14 cellular contexts compared by ENCODE assay signal in the genomic region with DNA sequence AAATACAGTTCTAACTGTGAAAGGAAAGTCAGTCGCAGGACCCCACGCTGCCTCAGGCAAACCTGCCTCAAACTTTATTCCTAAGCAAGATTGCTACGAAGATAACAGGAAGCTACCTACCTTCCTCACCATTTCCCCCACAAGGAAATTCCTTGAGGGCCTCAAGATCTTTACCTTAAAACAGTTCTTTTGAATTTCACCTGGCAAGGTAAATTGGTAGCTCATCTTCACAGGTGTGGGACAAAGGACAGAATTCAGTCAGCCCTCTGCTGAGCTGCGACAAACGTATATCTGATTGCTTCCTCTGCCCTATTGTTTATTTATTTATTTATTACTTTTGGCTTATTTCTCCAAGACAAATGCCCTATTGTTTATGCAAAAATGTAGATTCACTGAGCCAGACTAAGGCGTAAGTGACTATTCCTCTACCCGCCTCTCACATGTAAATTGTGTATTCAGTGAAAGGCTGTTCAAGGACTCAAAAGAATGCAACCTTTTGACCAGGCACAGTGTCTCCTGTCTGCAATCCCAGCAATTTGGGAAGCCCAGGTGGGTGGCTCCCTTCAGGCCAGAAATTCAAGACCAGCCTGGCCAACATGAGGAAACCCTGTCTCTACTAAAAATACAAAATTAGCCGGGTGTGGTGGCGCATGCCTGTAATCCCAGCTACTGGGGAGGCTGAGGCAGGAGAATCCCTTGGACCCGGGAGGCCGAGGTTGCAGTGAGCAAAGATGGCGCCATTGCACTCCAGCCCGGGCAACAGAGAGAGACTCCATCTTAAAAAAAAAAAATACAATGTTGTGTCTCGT. TPM values are rescaled to one million over a fixed set of nuclear protein-coding genes. Genes with fewer than 3 reads are reported as not detected.
DNase-seq lines count a peak whose midpoint lies in the region; ATAC-seq and TF ChIP-seq lines count a peak whose summit lies in the region.
"Had no signal": no experiment of that assay in that cellular context is flagged by ENCODE, and none has a peak within 500 bp of the region (broad histone marks: within the 10 kb centered on the region; RNA-seq: fewer than 3 reads in every experiment).

No MANE protein-coding gene starts in this region.

- DNase-seq in activated CD8-positive, alpha-beta memory T cell treated with anti-CD3 and anti-CD28 coated beads, Interleukin-2, amount 10 ng/mL, durations not matched to agents 7 days and 5 days: no peak
- DNase-seq in activated CD8-positive, alpha-beta memory T cell treated with anti-CD3 and anti-CD28 coated beads for 24 hours: no peak
- DNase-seq in left ventricle myocardium superior: no peak
- DNase-seq in thyroid gland: peak; percentile 30 to 56
- no peak for DNase-seq in stimulated activated CD4-positive, alpha-beta T cell treated with anti-CD3 and anti-CD28 coated beads, Interleukin-1b, Interleukin-23, amount 100 ng/mL, for 48 hours
- DNase-seq in stimulated activated CD4-positive, alpha-beta T cell treated with anti-CD3 and anti-CD28 coated beads, Interleukin-4, amount 100 ng/mL, for 4 hours: no peak
- no peak for DNase-seq in AG20443 (ENCODE audit: low spot score)
- DNase-seq: activated CD4-positive, alpha-beta T cell treated with anti-CD3 and anti-CD28 coated beads for 4 hours; NCI-H1930; stimulated activated CD4-positive, alpha-beta T cell treated with anti-CD3 and anti-CD28 coated beads, Interleukin-4, amount 100 ng/mL, for 24 hours had no signal

- no peaks in the 10 kb centered on the region for H3K9me3 Mint-ChIP-seq in activated CD8-positive, alpha-beta memory T cell treated with anti-CD3 and anti-CD28 coated beads, Interleukin-2, amount 10 ng/mL, durations not matched to agents 7 days and 5 days (ENCODE audit: low read depth)
- H3K9me3 Mint-ChIP-seq: activated naive CD4-positive, alpha-beta T cell treated with anti-CD3 and anti-CD28 coated beads, Interleukin-2, amount 50 U/mL, for 24 hours had no signal

- no peaks in the 10 kb centered on the region for H3K27me3 Mint-ChIP-seq in activated CD8-positive, alpha-beta memory T cell treated with anti-CD3 and anti-CD28 coated beads, Interleukin-2, amount 10 ng/mL, durations not matched to agents 7 days and 5 days
- H3K27me3 Mint-ChIP-seq: activated naive CD4-positive, alpha-beta T cell treated with anti-CD3 and anti-CD28 coated beads, Interleukin-2, amount 50 U/mL, for 24 hours had no signal

- CTCF ChIA-PET in activated CD8-positive, alpha-beta memory T cell treated with anti-CD3 and anti-CD28 coated beads, Interleukin-2, amount 10 ng/mL, durations not matched to agents 7 days and 5 days (lab: Charles Lee): interaction anchor here (0.7 to 1.9 kb wide), 2 partner anchors 11 to 15 kb away, joined by 3 to 4 read pairs; no protein-coding TSS in a partner anchor

- H3K27ac ChIP-seq in thyroid gland: peak overlapping the region; percentile 27 to 97 (median 93)
- H3K27ac ChIP-seq: neutrophil had no signal

- H3K27ac Mint-ChIP-seq in activated CD8-positive, alpha-beta memory T cell treated with anti-CD3 and anti-CD28 coated beads, Interleukin-2, amount 10 ng/mL, durations not matched to agents 7 days and 5 days: no peak overlapping the region
- H3K27ac Mint-ChIP-seq: activated naive CD4-positive, alpha-beta T cell treated with anti-CD3 and anti-CD28 coated beads, Interleukin-2, amount 50 U/mL, for 24 hours had no signal

- peaks cover 4% of the 10 kb centered on the region for H3K4me1 Mint-ChIP-seq in activated CD8-positive, alpha-beta memory T cell treated with anti-CD3 and anti-CD28 coated beads, Interleukin-2, amount 10 ng/mL, durations not matched to agents 7 days and 5 days
- H3K4me1 Mint-ChIP-seq: activated naive CD4-positive, alpha-beta T cell treated with anti-CD3 and anti-CD28 coated beads, Interleukin-2, amount 50 U/mL, for 24 hours had no signal

- no peaks in the 10 kb centered on the region for H3K27me3 ChIP-seq in thyroid gland
- H3K27me3 ChIP-seq: neutrophil had no signal

- no peak for TF ChIP-seq CTCF in thyroid gland (IDR thresholded peaks at IDR 0.05)

- 80 to 83% methylated on average over 14 of the region's 14 CpGs for WGBS in thyroid gland, 2 donors

- H3K4me3 ChIP-seq in thyroid gland (replicated peaks in 1 of 3): no peak overlapping the region

- peaks cover 20 to 31% of the 10 kb centered on the region in 2 donors for H3K4me1 ChIP-seq in thyroid gland

- H3K9me3 ChIP-seq in thyroid gland: no peaks in the 10 kb centered on the region
- H3K9me3 ChIP-seq: neutrophil had no signal

- TF ChIP-seq POLR2A in thyroid gland (IDR thresholded peaks at IDR 0.05): peak in 1 of 2 donors; percentile 6

- no peaks in the 10 kb centered on the region for H3K36me3 Mint-ChIP-seq in activated CD8-positive, alpha-beta memory T cell treated with anti-CD3 and anti-CD28 coated beads, Interleukin-2, amount 10 ng/mL, durations not matched to agents 7 days and 5 days
- H3K36me3 Mint-ChIP-seq: activated naive CD4-positive, alpha-beta T cell treated with anti-CD3 and anti-CD28 coated beads, Interleukin-2, amount 50 U/mL, for 24 hours had no signal

- intact Hi-C loops in left ventricle myocardium superior (cut with micrococcal nuclease): no loop called here
- intact Hi-C loops in thyroid gland (cut with DNase I): no loop called here

- H3K36me3 ChIP-seq in thyroid gland: no peaks in the 10 kb centered on the region
- H3K36me3 ChIP-seq: neutrophil had no signal

- peak; percentile 85 for ATAC-seq in activated CD8-positive, alpha-beta memory T cell treated with anti-CD3 and anti-CD28 coated beads, Interleukin-2, amount 10 ng/mL, durations not matched to agents 7 days and 5 days
- peak; percentile 96 for ATAC-seq in HG03565 (IDR thresholded peaks at IDR 0.05; ENCODE audit: unreplicated experiment)
- ATAC-seq in left ventricle myocardium superior: peak; percentile 79

- no peak overlapping the region for H3K4me3 Mint-ChIP-seq in activated CD8-positive, alpha-beta memory T cell treated with anti-CD3 and anti-CD28 coated beads, Interleukin-2, amount 10 ng/mL, durations not matched to agents 7 days and 5 days
- H3K4me3 Mint-ChIP-seq: activated naive CD4-positive, alpha-beta T cell treated with anti-CD3 and anti-CD28 coated beads, Interleukin-2, amount 50 U/mL, for 24 hours had no signal

RNA-seq across cellular contexts. Expression of a gene that starts 17.3 kb away (rescaled TPM):
- 10 to 100 TPM; 22.0 to 31.3 TPM for total RNA-seq in activated CD8-positive, alpha-beta memory T cell treated with anti-CD3 and anti-CD28 coated beads, Interleukin-2, amount 10 ng/mL, durations not matched to agents 7 days and 5 days
- total RNA-seq in left ventricle myocardium superior (8.4 TPM), thyroid gland (10 to 100 TPM; 21.3 to 36.2 (median 24.0) TPM)

RNA-seq across cellular contexts. Expression of a gene that starts 31.6 kb away (rescaled TPM):
- total RNA-seq in activated CD8-positive, alpha-beta memory T cell treated with anti-CD3 and anti-CD28 coated beads, Interleukin-2, amount 10 ng/mL, durations not matched to agents 7 days and 5 days: not detected
- total RNA-seq in left ventricle myocardium superior (not detected), thyroid gland (under 1 TPM in 2 of 4 donors, not detected in 2; 0.22 to 0.42 TPM)
- total RNA-seq: RPMI7951 had no signal

Comparison
In these comparisons a context has a peak if more than half of its experiments do, and no peak if none do; other contexts are left out.
1. DNase-seq: peak in thyroid gland (2 of 2); none in activated CD8-positive, alpha-beta memory T cell treated with anti-CD3 and anti-CD28 coated beads, Interleukin-2, amount 10 ng/mL, durations not matched to agents 7 days and 5 days (single experiment), activated CD8-positive, alpha-beta memory T cell treated with anti-CD3 and anti-CD28 coated beads for 24 hours (single experiment), left ventricle myocardium superior (single experiment), stimulated activated CD4-positive, alpha-beta T cell treated with anti-CD3 and anti-CD28 coated beads, Interleukin-1b, Interleukin-23, amount 100 ng/mL, for 48 hours (single experiment), stimulated activated CD4-positive, alpha-beta T cell treated with anti-CD3 and anti-CD28 coated beads, Interleukin-4, amount 100 ng/mL, for 4 hours (0 of 2) and AG20443 (single experiment).
2. Peak in every context shown above with its lines, with median percentiles within 50 percentile points of each other: ATAC-seq.